Comparison of ENCODE assay signal across 8 cellular contexts in genomic region chr12:122023339-122024131, GRCh38. TPM values are rescaled to one million over a fixed set of nuclear protein-coding genes. Genes with fewer than 3 reads are reported as not detected.
DNase-seq lines count a peak whose midpoint lies in the region; ATAC-seq, FAIRE-seq and TF ChIP-seq lines count a peak whose summit lies in the region.

No MANE protein-coding gene starts in this region.

- H3K27me3 ChIP-seq in neuron (ENCODE audit: insufficient read depth, low read length), result no peaks in the 10 kb centered on the region

- peak overlapping the region; percentile 89 to 90 for H3K27ac ChIP-seq in A549

- no peak for TF ChIP-seq CTCF in A549 (IDR thresholded peaks at IDR 0.05)

- no peak for TF ChIP-seq EP300 in A549 (IDR thresholded peaks at IDR 0.05)

- DNase-seq in A549 (ENCODE audit: low read depth in 1 of 2, low spot score in 1 of 2), result peak; percentile 55 to 73
- peak; percentile 94 for DNase-seq in NCI-H2171 treated with DMSO at 0.1 percent for 48 hours (lab: John Stamatoyannopoulos, UW)
- DNase-seq in amniotic epithelial cell (ENCODE audit: low read depth), result peak; percentile 33
- peak; percentile 76 for DNase-seq in Right ventricle myocardium inferior (ENCODE audit: missing footprints)
- DNase-seq in NCI-H187 treated with DMSO at 0.1 percent for 48 hours (lab: John Stamatoyannopoulos, UW), result no peak

- CTCF ChIA-PET in A549 (lab: Yijun Ruan, JAX), result interaction anchor here (0.6 to 1.7 kb wide), 9 partner anchors 31 to 167 kb away, joined by 3 to 5 read pairs (median 3); no protein-coding TSS in a partner anchor

- TF ChIP-seq POLR2A in A549 (IDR thresholded peaks at IDR 0.05; ENCODE audit: low read length), result no peak

- peak overlapping the region; percentile 96 for H3K4me2 ChIP-seq in A549

- TF ChIP-seq RAD21 in A549 (conservative IDR thresholded peaks at IDR 0.05 in 1 of 2, IDR thresholded peaks at IDR 0.05 in 1 of 2), result no peak

- H3K9me3 ChIP-seq in A549, result peaks cover 7% of the 10 kb centered on the region; the same call in 1 of the 3 replicates
- H3K9me3 ChIP-seq in neuron (ENCODE audit: low read length), result no peaks in the 10 kb centered on the region

- ATAC-seq in A549, result peak; percentile 35 to 79; a peak in 5 of 6 replicates
- ATAC-seq in Right ventricle myocardium inferior, result peak; percentile 66
- no peak for ATAC-seq in HG03025 (IDR thresholded peaks at IDR 0.05; ENCODE audit: low FRiP score, unreplicated experiment)

- WGBS in A549 (ENCODE audit: missing lambda C conversion rate), result 6% methylated on average over 36 of the region's 43 CpGs

- no peak for FAIRE-seq in A549 (lab: Jason Lieb, UNC)

- peaks cover 17% of the 10 kb centered on the region for H3K4me1 ChIP-seq in A549
- peaks cover 12% of the 10 kb centered on the region for H3K4me1 ChIP-seq in neuron (ENCODE audit: insufficient read depth, low read length)

- intact Hi-C loops in Right ventricle myocardium inferior (cut with DNase I), result loop anchor here (5.0 kb wide), 1 partner anchor 106 kb away; the partner anchor contains the start of gene CFAP251

- no peaks in the 10 kb centered on the region for H3K36me3 ChIP-seq in neuron (ENCODE audit: insufficient read depth, low read length)

- no peak overlapping the region for H2AFZ ChIP-seq in neuron (ENCODE audit: low read depth, low read length)

- H3K4me3 ChIP-seq in A549, result peak overlapping the region; percentile 83
- H3K4me3 ChIP-seq in GM08714 (ENCODE audit: low read length), result peak overlapping the region; percentile 75
- peak overlapping the region; percentile 55 for H3K4me3 ChIP-seq in neuron (ENCODE audit: low read length)

- POLR2A ChIA-PET in A549 (lab: Yijun Ruan, JAX), result interaction anchor here (1.0 to 1.4 kb wide), 2 partner anchors 107 to 220 kb away, joined by 3 to 5 read pairs; partner anchors contain the start of gene SETD1B

TF ChIP-seq in A549, 52 proteins besides CTCF, POLR2A, EP300 and RAD21:
- no peak; the same call in 1 of the 2 replicates for TF ChIP-seq RNF2 (IDR thresholded peaks at IDR 0.05; ENCODE audit: borderline replicate concordance, low read depth)
- no peak for TF ChIP-seq ZNF302 (CRISPR knock-in tag; IDR thresholded peaks at IDR 0.05)
- TF ChIP-seq MAFK (IDR thresholded peaks at IDR 0.05; ENCODE audit: partially characterized antibody), result no peak
- no peak for TF ChIP-seq CBX2 (IDR thresholded peaks at IDR 0.05; ENCODE audit: borderline replicate concordance, low read depth)
- TF ChIP-seq MAX (IDR thresholded peaks at IDR 0.05), result peak; percentile 89
- peak; percentile 64 for TF ChIP-seq USF2 (IDR thresholded peaks at IDR 0.05)
- no peak for TF ChIP-seq EHMT2 (IDR thresholded peaks at IDR 0.05; ENCODE audit: low read depth)
TF ChIP-seq in A549: peak in this region for 2.

RNA-seq across cellular contexts. Expression of gene BCL7A, which starts 1.9 kb away (rescaled TPM):
- polyA plus RNA-seq in A549 (2011; rRNA removed) (9.4 and 9.8 TPM in 2 replicates), A549 (2017; fragmentation: RNase III; extraction: RNeasy Plus Mini Kit Qiagen cat#74134 plus additional on column Dnase treatment) (6.7 to 9.2 TPM (median 6.8 TPM) in 3 replicates)
- polyA plus RNA-seq in A549 (2012; cell fraction: cytosol; rRNA removed), result 11.1 and 13.2 TPM in 2 replicates
- 13.0 and 15.7 TPM in 2 replicates for polyA plus RNA-seq in A549 (2012; cell fraction: nucleus; rRNA removed)
- polyA minus RNA-seq in A549 (2011; rRNA and poly(A)+ RNA removed), result 9.3 and 10.6 TPM in 2 replicates
- total RNA-seq in Right ventricle myocardium inferior, result 15.8 TPM

RNA-seq across cellular contexts. Expression of gene MLXIP, which starts 55.0 kb away (rescaled TPM):
- 7.0 and 11.6 TPM in 2 replicates for polyA plus RNA-seq in A549 (2011; rRNA removed)
- 11.5 and 15.8 TPM in 2 replicates for polyA plus RNA-seq in A549 (2012; cell fraction: cytosol; rRNA removed)
- polyA plus RNA-seq in A549 (2012; cell fraction: nucleus; rRNA removed), result 36.8 and 38.6 TPM in 2 replicates
- 18.1 to 21.4 TPM (median 21.2 TPM) in 3 replicates for polyA plus RNA-seq in A549 (2017; fragmentation: RNase III; extraction: RNeasy Plus Mini Kit Qiagen cat#74134 plus additional on column Dnase treatment)
- polyA minus RNA-seq in A549 (2011; rRNA and poly(A)+ RNA removed), result 19.7 and 23.3 TPM in 2 replicates
- 25.7 TPM for total RNA-seq in Right ventricle myocardium inferior
